9 cellular contexts compared by ENCODE assay signal in genomic region chr6:139882977-139883728, GRCh38.
DNase-seq lines count a peak whose midpoint lies in the region; ATAC-seq and TF ChIP-seq lines count a peak whose summit lies in the region.
"Had no signal": no experiment of that assay in that cellular context is flagged by ENCODE, and none has a peak within 500 bp of the region (broad histone marks: within the 10 kb centered on the region; RNA-seq: fewer than 3 reads in every experiment).

No MANE protein-coding gene starts in this region.

- CTCF ChIA-PET in Caco-2 (lab: Charles Lee): interaction anchor here (0.7 kb wide), 1 partner anchor 514 kb away, joined by 3 read pairs; no protein-coding TSS in a partner anchor

- no peaks in the 10 kb centered on the region for H3K9me3 Mint-ChIP-seq in Caco-2 (ENCODE audit: unreplicated experiment)
- no peaks in the 10 kb centered on the region for H3K9me3 Mint-ChIP-seq in stimulated activated naive CD8-positive, alpha-beta T cell treated with anti-CD3 and anti-CD28 coated beads, Interleukin-15, amount 100 ng/mL, for 72 hours

- H3K27ac ChIP-seq in ascending aorta: peak overlapping the region; percentile 24 to 46

- H3K27me3 ChIP-seq in ascending aorta (no peaks in the 10 kb centered on the region), Caco-2 (replicated peaks; ENCODE audit: control insufficient read depth, insufficient read depth, low read length) (no peaks in the 10 kb centered on the region)
- H3K27me3 ChIP-seq: Peyer's patch had no signal

- H3K9me3 ChIP-seq in ascending aorta: no peaks in the 10 kb centered on the region
- no peaks in the 10 kb centered on the region for H3K9me3 ChIP-seq in Caco-2
- H3K9me3 ChIP-seq: Peyer's patch had no signal

- TF ChIP-seq CTCF in ascending aorta (IDR thresholded peaks at IDR 0.05): no peak
- no peak for TF ChIP-seq CTCF in Caco-2 (IDR thresholded peaks at IDR 0.05; ENCODE audit: insufficient read depth in 1 of 2, low read depth in 1 of 2, low read length in 1 of 2, severe bottlenecking in 1 of 2, unreplicated experiment in 1 of 2)

- H3K27ac Mint-ChIP-seq in Caco-2 (ENCODE audit: unreplicated experiment): no peak overlapping the region
- no peak overlapping the region for H3K27ac Mint-ChIP-seq in stimulated activated naive CD8-positive, alpha-beta T cell treated with anti-CD3 and anti-CD28 coated beads, Interleukin-15, amount 100 ng/mL, for 72 hours

- no TSS peak for BruUV-seq in Caco-2 (replicated peaks; lab: Mats Ljungman, UMichigan)

- DNase-seq in CD1c-positive myeloid dendritic cell (ENCODE audit: extremely low spot score): peak; percentile 8
- DNase-seq in ascending aorta (ENCODE audit: low spot score in 2 of 2): no peak
- peak; percentile 40 for DNase-seq in medulla oblongata (ENCODE audit: extremely low spot score)
- DNase-seq in Caco-2: no peak
- no peak for DNase-seq in stimulated activated naive CD8-positive, alpha-beta T cell treated with anti-CD3 and anti-CD28 coated beads, Interleukin-15, amount 100 ng/mL, for 72 hours
- no peak for DNase-seq in ureter (ENCODE audit: low spot score)
- DNase-seq: Peyer's patch had no signal

- peaks cover 14% of the 10 kb centered on the region for H3K4me1 Mint-ChIP-seq in Caco-2 (ENCODE audit: low read depth, unreplicated experiment)
- no peaks in the 10 kb centered on the region for H3K4me1 Mint-ChIP-seq in stimulated activated naive CD8-positive, alpha-beta T cell treated with anti-CD3 and anti-CD28 coated beads, Interleukin-15, amount 100 ng/mL, for 72 hours

- ATAC-seq in HG03378 (IDR thresholded peaks at IDR 0.05; ENCODE audit: unreplicated experiment): peak; percentile 46
- no peak for ATAC-seq in stimulated activated naive CD8-positive, alpha-beta T cell treated with anti-CD3 and anti-CD28 coated beads, Interleukin-15, amount 100 ng/mL, for 72 hours
- ATAC-seq in GM19452 (IDR thresholded peaks at IDR 0.05; ENCODE audit: unreplicated experiment): no peak

- no peaks in the 10 kb centered on the region for H3K36me3 Mint-ChIP-seq in Caco-2 (ENCODE audit: insufficient read depth, unreplicated experiment)

- H3K36me3 ChIP-seq in ascending aorta: no peaks in the 10 kb centered on the region
- H3K36me3 ChIP-seq in Caco-2 (ENCODE audit: control insufficient read depth, insufficient read depth, low read length): no peaks in the 10 kb centered on the region
- H3K36me3 ChIP-seq: Peyer's patch had no signal

- H3K4me3 Mint-ChIP-seq in Caco-2 (ENCODE audit: unreplicated experiment): no peak overlapping the region
- no peak overlapping the region for H3K4me3 Mint-ChIP-seq in stimulated activated naive CD8-positive, alpha-beta T cell treated with anti-CD3 and anti-CD28 coated beads, Interleukin-15, amount 100 ng/mL, for 72 hours

- H3K27me3 Mint-ChIP-seq in Caco-2 (ENCODE audit: insufficient read depth, unreplicated experiment): no peaks in the 10 kb centered on the region
- no peaks in the 10 kb centered on the region for H3K27me3 Mint-ChIP-seq in stimulated activated naive CD8-positive, alpha-beta T cell treated with anti-CD3 and anti-CD28 coated beads, Interleukin-15, amount 100 ng/mL, for 72 hours

- intact Hi-C loops in ascending aorta (cut with DNase I): loop anchor here (5.0 kb wide), 3 partner anchors 59 to 511 kb away; partner anchors contain the start of gene CITED2
- intact Hi-C loops in Caco-2 (cut with micrococcal nuclease; ENCODE audit: unreplicated experiment): loop anchor here (5.0 kb wide), 1 partner anchor 511 kb away; the partner anchor contains the start of gene CITED2

- peaks cover 4 to 16% of the 10 kb centered on the region in 2 donors for H3K4me1 ChIP-seq in ascending aorta
- peaks cover 30% of the 10 kb centered on the region for H3K4me1 ChIP-seq in Caco-2

- H3K4me3 ChIP-seq in ascending aorta: peak overlapping the region in 1 of 2 donors; percentile 32
- H3K4me3 ChIP-seq in Caco-2 (ENCODE audit: low read depth, low read length): no peak overlapping the region
- H3K4me3 ChIP-seq: Peyer's patch had no signal

- POLR2A ChIA-PET in Caco-2 (lab: Charles Lee): no interaction called here

Comparison
In these comparisons a context has a peak if more than half of its experiments do, and no peak if none do; other contexts are left out.
1. DNase-seq: peak in CD1c-positive myeloid dendritic cell (single experiment) and medulla oblongata (single experiment); none in ascending aorta (0 of 2), Caco-2 (0 of 2), stimulated activated naive CD8-positive, alpha-beta T cell treated with anti-CD3 and anti-CD28 coated beads, Interleukin-15, amount 100 ng/mL, for 72 hours (0 of 2) and ureter (single experiment).